ENCODE assay signal across 1 cellular context in the genomic region with DNA sequence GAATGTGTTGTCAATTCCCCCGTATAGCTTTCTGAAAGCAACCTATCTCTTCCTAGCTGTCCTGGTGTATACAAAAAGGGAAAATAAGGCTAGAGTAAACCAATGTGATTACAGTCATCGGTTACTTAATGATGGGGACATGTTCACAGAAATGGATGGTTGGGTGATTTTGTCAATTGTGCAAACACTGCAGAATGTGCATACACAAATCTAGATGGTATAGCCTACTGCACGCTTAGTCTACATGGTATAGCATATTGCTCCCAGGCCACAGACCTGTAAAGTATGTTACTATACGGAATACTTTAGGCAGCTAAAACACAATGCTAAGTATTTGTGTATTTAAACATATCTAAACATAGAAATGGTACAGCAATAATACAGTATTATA.
TF ChIP-seq lines count a peak whose summit lies in the region.

No MANE protein-coding gene starts in this region.

TF ChIP-seq in HCT116, 20 proteins besides CTCF, POLR2A, EP300 and RAD21 (continued from another document):
- TF ChIP-seq ZBTB33 (IDR thresholded peaks at IDR 0.05; ENCODE audit: extremely low read depth, insufficient replicate concordance, low read length) (no peak), SP1 (IDR thresholded peaks at IDR 0.05; ENCODE audit: low read depth) (no peak)
- TF ChIP-seq, protein P1, sequence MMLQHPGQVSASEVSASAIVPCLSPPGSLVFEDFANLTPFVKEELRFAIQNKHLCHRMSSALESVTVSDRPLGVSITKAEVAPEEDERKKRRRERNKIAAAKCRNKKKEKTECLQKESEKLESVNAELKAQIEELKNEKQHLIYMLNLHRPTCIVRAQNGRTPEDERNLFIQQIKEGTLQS (IDR thresholded peaks at IDR 0.05), result no peak
